In genomic region chr10:100287756-100288155, GRCh38 we compare ENCODE assay signal across 1 cellular context.
TF ChIP-seq lines count a peak whose summit lies in the region.

No MANE protein-coding gene starts in this region.

TF ChIP-seq in HEK293T, 16 proteins besides CTCF, POLR2A, EP300 and RAD21:
- no peak for TF ChIP-seq FOXM1 (IDR thresholded peaks at IDR 0.05; ENCODE audit: borderline replicate concordance)
